ENCODE assay signal across 17 cellular contexts in the genomic region with DNA sequence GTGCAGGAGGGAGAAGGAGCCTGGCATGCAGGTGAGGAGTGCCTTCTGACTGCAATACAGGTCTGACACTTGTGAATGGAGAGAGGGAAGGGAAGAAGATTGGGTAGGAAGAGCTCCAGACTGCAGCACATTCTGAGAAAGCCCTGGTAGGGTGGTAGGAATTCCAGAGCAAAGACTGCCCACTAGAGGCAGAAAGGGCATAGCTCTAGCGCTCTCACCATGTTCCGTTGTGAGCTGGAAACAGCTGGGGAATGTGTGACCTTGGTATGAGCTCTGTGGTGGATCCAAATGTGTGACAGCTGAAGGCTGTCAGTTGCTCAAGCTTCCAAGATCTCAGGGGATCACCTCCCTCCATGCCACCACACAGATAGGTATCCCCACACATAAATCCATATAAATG. TPM values are rescaled to one million over a fixed set of nuclear protein-coding genes. Genes with fewer than 3 reads are reported as not detected.
DNase-seq lines count a peak whose midpoint lies in the region; ATAC-seq and TF ChIP-seq lines count a peak whose summit lies in the region.
"Had no signal": no experiment of that assay in that cellular context is flagged by ENCODE, and none has a peak within 500 bp of the region (broad histone marks: within the 10 kb centered on the region; RNA-seq: fewer than 3 reads in every experiment).

No MANE protein-coding gene starts in this region.

- ATAC-seq in DND-41 (ENCODE audit: insufficient read depth, low read depth): no peak
- ATAC-seq: gastrocnemius medialis had no signal

- H3K4me2 ChIP-seq in DND-41 (ENCODE audit: insufficient read depth, low read length) (no peak overlapping the region), H9 (ENCODE audit: insufficient read depth, insufficient read length, low read length) (no peak overlapping the region), osteoblast (ENCODE audit: insufficient read depth, low read length) (no peak overlapping the region)

- H2BK12ac ChIP-seq in H9 (ENCODE audit: insufficient read length, low read depth, low read length): no peak overlapping the region

- H3K9me3 Mint-ChIP-seq in H9: peaks cover 7 to 11% of the 10 kb centered on the region in 2 experiments
- no peaks in the 10 kb centered on the region for H3K9me3 Mint-ChIP-seq in endothelial cell (ENCODE audit: unreplicated experiment)
- H3K9me3 Mint-ChIP-seq in activated naive CD4-positive, alpha-beta T cell treated with anti-CD3 and anti-CD28 coated beads, Interleukin-2, amount 10 ng/mL, durations not matched to agents 7 days and 5 days: no peaks in the 10 kb centered on the region

- no peak overlapping the region for H3K56ac ChIP-seq in H9 (ENCODE audit: insufficient read length, low read depth, low read length)

- DNase-seq in DND-41 (no peak), H9 (peak; percentile 47), endothelial cell (ENCODE audit: low spot score) (peak; percentile 12), osteoblast (ENCODE audit: insufficient read length, low spot score, missing footprints) (peak; percentile 13), cerebellar nuclear complex (lab: John Stamatoyannopoulos, UW) (no peak)
- DNase-seq in activated naive CD4-positive, alpha-beta T cell treated with anti-CD3 and anti-CD28 coated beads, Interleukin-2, amount 10 ng/mL, durations not matched to agents 7 days and 5 days: no peak
- no peak for DNase-seq in activated naive CD4-positive, alpha-beta T cell (lab: John Stamatoyannopoulos, UW)
- DNase-seq: activated CD4-positive, alpha-beta T cell treated with anti-CD3 and anti-CD28 coated beads for 1 hour; anterior cingulate cortex; CD4-positive, CD25-positive, alpha-beta regulatory T cell; gastrocnemius medialis; NCI-H1930; NCI-H524; SIG-M5 had no signal

- WGBS in H9 (ENCODE audit: extremely low coverage, insufficient read length, low lambda C conversion rate): no CpG with 5 or more reads among the region's 2 CpGs

- H2BK120ac ChIP-seq in H9 (ENCODE audit: low read depth, low read length, poor library complexity, severe bottlenecking): no peak overlapping the region

- H4K91ac ChIP-seq in H9 (ENCODE audit: insufficient read length, low read depth, low read length): no peak overlapping the region

- no peak overlapping the region for H3K18ac ChIP-seq in H9 (ENCODE audit: insufficient read length, low read depth, low read length)

- H3K79me2 ChIP-seq in DND-41 (ENCODE audit: insufficient read depth, low read length) (no peaks in the 10 kb centered on the region), H9 (ENCODE audit: insufficient read depth, low read length) (no peaks in the 10 kb centered on the region), osteoblast (ENCODE audit: insufficient read depth, low read length) (no peaks in the 10 kb centered on the region)

- H3K36me3 Mint-ChIP-seq in H9 (ENCODE audit: insufficient read depth in 1 of 3, low read depth in 3 of 3) (peaks cover 0 to 2% (median 0%) of the 10 kb centered on the region in 3 experiments; a peak in 2 of 7 replicates), endothelial cell (ENCODE audit: low read depth, unreplicated experiment) (peaks cover 3% of the 10 kb centered on the region)
- H3K36me3 Mint-ChIP-seq in activated naive CD4-positive, alpha-beta T cell treated with anti-CD3 and anti-CD28 coated beads, Interleukin-2, amount 10 ng/mL, durations not matched to agents 7 days and 5 days: no peaks in the 10 kb centered on the region
- H3K36me3 Mint-ChIP-seq: CD4-positive, CD25-positive, alpha-beta regulatory T cell had no signal

- H4K20me1 ChIP-seq in DND-41 (ENCODE audit: insufficient read depth, low read length): no peaks in the 10 kb centered on the region
- no peaks in the 10 kb centered on the region for H4K20me1 ChIP-seq in H9 (ENCODE audit: control insufficient read depth, insufficient read depth, insufficient read length)
- no peaks in the 10 kb centered on the region for H4K20me1 ChIP-seq in osteoblast (ENCODE audit: insufficient read depth, low read length)

- no peak overlapping the region for H3K4ac ChIP-seq in H9 (ENCODE audit: low read depth, low read length)

- H2BK20ac ChIP-seq in H9 (ENCODE audit: low read depth, low read length, poor library complexity, severe bottlenecking): no peak overlapping the region

- H3K9me3 ChIP-seq in DND-41 (ENCODE audit: insufficient read depth, low read length, severe bottlenecking): no peaks in the 10 kb centered on the region
- H3K9me3 ChIP-seq in H9 (ENCODE audit: control insufficient read depth, low read depth, low read length): no peaks in the 10 kb centered on the region
- H3K9me3 ChIP-seq in osteoblast (ENCODE audit: low read depth, low read length): no peaks in the 10 kb centered on the region
- H3K9me3 ChIP-seq: thoracic aorta had no signal

- no peak overlapping the region for H3T11ph ChIP-seq in H9 (ENCODE audit: low read length)

- H2AFZ ChIP-seq in DND-41 (ENCODE audit: low read depth, low read length): no peak overlapping the region
- H2AFZ ChIP-seq in H9 (ENCODE audit: low read length): no peak overlapping the region
- H2AFZ ChIP-seq in osteoblast (ENCODE audit: low read length): no peak overlapping the region

- H3K23ac ChIP-seq in H9 (ENCODE audit: insufficient read length, low read depth, low read length): no peak overlapping the region

- H2AK5ac ChIP-seq in H9 (ENCODE audit: insufficient read length, low read length): no peak overlapping the region

- H3K79me1 ChIP-seq in H9 (ENCODE audit: insufficient read depth, low read depth, low read length, poor library complexity, severe bottlenecking): no peaks in the 10 kb centered on the region

- H3K4me1 ChIP-seq in DND-41 (ENCODE audit: insufficient read depth, low read length) (no peaks in the 10 kb centered on the region), H9 (ENCODE audit: insufficient read depth, low read length) (no peaks in the 10 kb centered on the region), osteoblast (ENCODE audit: insufficient read depth, low read length) (peaks cover 6% of the 10 kb centered on the region)

- H3K27me3 ChIP-seq in DND-41 (ENCODE audit: insufficient read depth, low read length, poor library complexity): no peaks in the 10 kb centered on the region
- peaks cover 13% of the 10 kb centered on the region for H3K27me3 ChIP-seq in H9 (ENCODE audit: insufficient read depth, low read length)
- peaks cover 32% of the 10 kb centered on the region for H3K27me3 ChIP-seq in osteoblast (ENCODE audit: insufficient read depth, low read length)

- H3K14ac ChIP-seq in H9 (ENCODE audit: insufficient read depth, low read length): no peak overlapping the region

- H3K27me3 Mint-ChIP-seq in H9 (ENCODE audit: low read depth): peaks cover 49% of the 10 kb centered on the region
- H3K27me3 Mint-ChIP-seq in endothelial cell (ENCODE audit: unreplicated experiment): peaks cover 6% of the 10 kb centered on the region
- peaks cover 52% of the 10 kb centered on the region for H3K27me3 Mint-ChIP-seq in activated naive CD4-positive, alpha-beta T cell treated with anti-CD3 and anti-CD28 coated beads, Interleukin-2, amount 10 ng/mL, durations not matched to agents 7 days and 5 days

- H3K36me3 ChIP-seq in DND-41 (ENCODE audit: insufficient read depth, low read length): no peaks in the 10 kb centered on the region
- no peaks in the 10 kb centered on the region for H3K36me3 ChIP-seq in osteoblast (ENCODE audit: insufficient read depth, low read length)
- H3K36me3 ChIP-seq: gastrocnemius medialis, thoracic aorta had no signal

- H3K4me1 Mint-ChIP-seq in H9 (peaks cover 8% of the 10 kb centered on the region in 2 experiments; a peak in 3 of 4 replicates), endothelial cell (ENCODE audit: unreplicated experiment) (no peaks in the 10 kb centered on the region)
- H3K4me1 Mint-ChIP-seq in activated naive CD4-positive, alpha-beta T cell treated with anti-CD3 and anti-CD28 coated beads, Interleukin-2, amount 10 ng/mL, durations not matched to agents 7 days and 5 days: peaks cover 8% of the 10 kb centered on the region

- no peak overlapping the region for H2BK5ac ChIP-seq in H9 (ENCODE audit: insufficient read length, low read length)

- H3K9ac ChIP-seq in DND-41 (ENCODE audit: low read depth, low read length) (no peak overlapping the region), H9 (ENCODE audit: extremely low read depth, insufficient read length, low read length) (no peak overlapping the region)

- H3K27ac Mint-ChIP-seq in H9: no peak overlapping the region
- no peak overlapping the region for H3K27ac Mint-ChIP-seq in endothelial cell (ENCODE audit: unreplicated experiment)
- no peak overlapping the region for H3K27ac Mint-ChIP-seq in activated naive CD4-positive, alpha-beta T cell treated with anti-CD3 and anti-CD28 coated beads, Interleukin-2, amount 10 ng/mL, durations not matched to agents 7 days and 5 days
- H3K27ac Mint-ChIP-seq: CD4-positive, CD25-positive, alpha-beta regulatory T cell had no signal

- H4K8ac ChIP-seq in H9 (replicated peaks; ENCODE audit: insufficient read length, low read depth, low read length): no peak overlapping the region

- TF ChIP-seq CTCF in DND-41 (IDR thresholded peaks at IDR 0.05; ENCODE audit: borderline replicate concordance, extremely low read depth, low read length, poor library complexity, severe bottlenecking) (peak; percentile 33), H9 (conservative IDR thresholded peaks at IDR 0.05) (peak; percentile 69; the same call in 2 of the 3 replicates), endothelial cell (IDR thresholded peaks at IDR 0.05; ENCODE audit: unreplicated experiment) (no peak), osteoblast (IDR thresholded peaks at IDR 0.05; ENCODE audit: extremely low read depth, low read depth, low read length) (peak; percentile 19)

- CTCF ChIA-PET in activated naive CD4-positive, alpha-beta T cell treated with anti-CD3 and anti-CD28 coated beads, Interleukin-2, amount 10 ng/mL, durations not matched to agents 7 days and 5 days (lab: Charles Lee): interaction anchor here (0.7 to 1.4 kb wide), 3 partner anchors 10 to 137 kb away, joined by 3 read pairs; no protein-coding TSS in a partner anchor

- H2BK15ac ChIP-seq in H9 (ENCODE audit: low read depth, low read length): no peak overlapping the region

- H3K4me3 Mint-ChIP-seq in H9: no peak overlapping the region
- H3K4me3 Mint-ChIP-seq in endothelial cell (ENCODE audit: unreplicated experiment): no peak overlapping the region
- H3K4me3 Mint-ChIP-seq in activated naive CD4-positive, alpha-beta T cell treated with anti-CD3 and anti-CD28 coated beads, Interleukin-2, amount 10 ng/mL, durations not matched to agents 7 days and 5 days: no peak overlapping the region

- H3K4me3 ChIP-seq in DND-41 (ENCODE audit: low read depth in 1 of 2, low read length in 2 of 2) (no peak overlapping the region), osteoblast (ENCODE audit: insufficient read depth, low read length) (no peak overlapping the region)
- H3K4me3 ChIP-seq: skin epidermis, thoracic aorta had no signal

- peaks cover 11% of the 10 kb centered on the region for H3K23me2 ChIP-seq in H9 (ENCODE audit: insufficient read length, low read depth, low read length, poor library complexity, severe bottlenecking)

- no peak overlapping the region for H4K5ac ChIP-seq in H9 (ENCODE audit: insufficient read length, low read depth, low read length)

- H3K27ac ChIP-seq in DND-41 (ENCODE audit: low read length): no peak overlapping the region
- no peak overlapping the region for H3K27ac ChIP-seq in H9 (ENCODE audit: insufficient read length, low read depth, low read length)
- no peak overlapping the region for H3K27ac ChIP-seq in osteoblast (ENCODE audit: low read depth, low read length)
- H3K27ac ChIP-seq: gastrocnemius medialis, skin epidermis, thoracic aorta had no signal

RNA-seq across cellular contexts. Expression of gene MTUS2, which starts 2.9 kb away (rescaled TPM):
- total RNA-seq in H9 (2021) (0.35 and 0.42 TPM in 2 replicates), endothelial cell (ENCODE audit: unreplicated experiment) (0.90 TPM), osteoblast (under 0.01 and 0.36 TPM in 2 replicates)
- total RNA-seq: CD4-positive, CD25-positive, alpha-beta regulatory T cell; T-helper 2 cell treated with Interferon-gamma antibody and Interleukin-4, amounts not matched to agents 100 ng/mL and 5 ng/mL, for 36 hours had no signal

Comparison
In these comparisons a context has a peak if more than half of its experiments do, and no peak if none do; other contexts are left out.
1. DNase-seq: peak in H9 (single experiment), endothelial cell (single experiment) and osteoblast (single experiment); none in DND-41 (single experiment), activated naive CD4-positive, alpha-beta T cell treated with anti-CD3 and anti-CD28 coated beads, Interleukin-2, amount 10 ng/mL, durations not matched to agents 7 days and 5 days (single experiment), activated naive CD4-positive, alpha-beta T cell (0 of 4) and cerebellar nuclear complex (0 of 2).